ENCODE assay signal across 1 cellular context in the genomic region with DNA sequence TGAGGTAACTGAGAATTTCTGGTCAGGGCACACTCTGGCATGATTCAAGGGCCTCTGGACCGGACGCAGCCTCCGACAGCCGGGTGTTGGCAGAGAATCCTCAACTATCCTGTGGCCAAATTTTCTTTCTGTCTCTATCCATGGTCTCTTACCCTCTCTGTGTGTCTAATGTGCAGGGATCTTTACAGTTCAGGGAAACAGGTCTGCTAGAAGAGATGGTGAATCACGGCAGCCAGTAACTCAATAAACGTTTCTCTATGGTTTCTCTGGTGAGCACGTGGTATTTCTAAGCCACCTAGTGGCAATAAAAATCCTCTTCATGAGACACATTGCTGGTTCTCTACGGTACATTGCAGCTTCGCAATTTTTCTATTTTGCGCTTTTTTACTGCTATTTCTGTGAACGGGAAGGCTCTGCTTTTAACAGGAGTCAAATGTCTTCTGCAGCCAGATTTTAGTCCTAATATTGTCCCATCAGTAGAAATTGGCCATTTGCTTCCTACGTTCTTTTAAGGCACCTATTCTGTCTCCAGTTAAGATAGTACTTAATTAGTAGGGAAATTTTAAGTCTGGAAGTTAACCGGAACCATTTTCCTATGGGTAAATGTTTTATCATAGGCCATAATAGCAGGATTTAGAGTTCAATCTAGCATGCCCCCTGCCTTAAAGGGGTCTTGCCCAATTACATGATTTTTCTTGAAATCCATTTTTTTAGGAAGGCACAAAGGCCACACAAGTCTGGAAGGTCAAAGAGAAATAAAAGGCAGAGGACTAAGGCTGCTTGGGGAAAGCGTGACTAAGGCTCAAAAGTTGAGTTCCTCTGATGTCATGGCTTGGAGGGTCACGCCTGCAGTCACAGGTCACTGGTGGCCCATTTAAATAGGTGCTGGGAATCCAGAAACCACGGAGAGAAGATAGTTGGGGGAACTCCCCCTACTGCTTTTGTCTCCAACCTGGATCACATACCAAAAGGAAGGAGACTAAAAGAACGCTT.
TF ChIP-seq lines count a peak whose summit lies in the region.

No MANE protein-coding gene starts in this region.

TF ChIP-seq in K562, 482 proteins besides CTCF, POLR2A, EP300 and RAD21 (continued from another document and continues in another):
- TF ChIP-seq FOXP4 (CRISPR knock-in tag; IDR thresholded peaks at IDR 0.05; ENCODE audit: borderline replicate concordance) (no peak), ZEB2 (IDR thresholded peaks at IDR 0.05) (no peak), NFRKB (IDR thresholded peaks at IDR 0.05; ENCODE audit: low read depth) (no peak), ZMIZ1 (IDR thresholded peaks at IDR 0.05; ENCODE audit: low read depth in 2 of 2, low read length in 2 of 2) (no peak), SNAPC5 (CRISPR knock-in tag; IDR thresholded peaks at IDR 0.05) (no peak), DMBX1 (CRISPR knock-in tag; IDR thresholded peaks at IDR 0.05; ENCODE audit: borderline replicate concordance) (no peak), IFI16 (CRISPR knock-in tag; IDR thresholded peaks at IDR 0.05) (no peak), ZSCAN29 (IDR thresholded peaks at IDR 0.05) (no peak), ESRRA (IDR thresholded peaks at IDR 0.05; ENCODE audit: borderline replicate concordance, low read depth) (peak; percentile 90), KLF6 (CRISPR knock-in tag; IDR thresholded peaks at IDR 0.05; ENCODE audit: borderline replicate concordance) (no peak), DNMT1 (IDR thresholded peaks at IDR 0.05) (no peak), DDX20 (tag; IDR thresholded peaks at IDR 0.05; ENCODE audit: low read depth) (no peak), NR4A1 (CRISPR knock-in tag; IDR thresholded peaks at IDR 0.05) (no peak), NR4A1 (tag; IDR thresholded peaks at IDR 0.05) (no peak), CAMTA2 (CRISPR knock-in tag; conservative IDR thresholded peaks at IDR 0.05) (no peak), ZNF79 (CRISPR knock-in tag; IDR thresholded peaks at IDR 0.05; ENCODE audit: low read depth) (no peak), PTBP1 (IDR thresholded peaks at IDR 0.05; ENCODE audit: low read depth, low read length) (no peak), L3MBTL2 (IDR thresholded peaks at IDR 0.05) (peak; percentile 96), AFF1 (IDR thresholded peaks at IDR 0.05; ENCODE audit: low read depth in 1 of 2, partially characterized antibody in 2 of 2) (no peak), PURB (CRISPR knock-in tag; IDR thresholded peaks at IDR 0.05; ENCODE audit: low read depth) (no peak), MYNN (IDR thresholded peaks at IDR 0.05) (no peak), MYNN (CRISPR knock-in tag; IDR thresholded peaks at IDR 0.05) (no peak), SMAD4 (CRISPR knock-in tag; conservative IDR thresholded peaks at IDR 0.05) (peak; percentile 33; the same call in 1 of the 2 replicates), ZFP1 (CRISPR knock-in tag; IDR thresholded peaks at IDR 0.05) (no peak), HDAC3 (IDR thresholded peaks at IDR 0.05; ENCODE audit: borderline replicate concordance, partially characterized antibody) (no peak), ZNF695 (CRISPR knock-in tag; IDR thresholded peaks at IDR 0.05) (no peak), KAT2B (IDR thresholded peaks at IDR 0.05; ENCODE audit: low read depth, low read length) (no peak), TCFL5 (CRISPR knock-in tag; conservative IDR thresholded peaks at IDR 0.05) (no peak), POLR2G (IDR thresholded peaks at IDR 0.05; ENCODE audit: low read depth, low read length) (no peak), ZNF311 (CRISPR knock-in tag; IDR thresholded peaks at IDR 0.05) (no peak), XRCC3 (IDR thresholded peaks at IDR 0.05) (no peak), HDAC8 (tag; IDR thresholded peaks at IDR 0.05) (no peak), DIDO1 (tag; IDR thresholded peaks at IDR 0.05; ENCODE audit: low read depth) (no peak), TAL1 (IDR thresholded peaks at IDR 0.05) (no peak), CBX5 (IDR thresholded peaks at IDR 0.05; ENCODE audit: borderline replicate concordance, low read depth) (no peak), ZNF518B (CRISPR knock-in tag; IDR thresholded peaks at IDR 0.05) (no peak), C11orf30 (IDR thresholded peaks at IDR 0.05; ENCODE audit: low read depth) (no peak), ZNF707 (CRISPR knock-in tag; conservative IDR thresholded peaks at IDR 0.05) (no peak), ZNF224 (CRISPR knock-in tag; IDR thresholded peaks at IDR 0.05) (no peak)
- TF ChIP-seq, protein P1, sequence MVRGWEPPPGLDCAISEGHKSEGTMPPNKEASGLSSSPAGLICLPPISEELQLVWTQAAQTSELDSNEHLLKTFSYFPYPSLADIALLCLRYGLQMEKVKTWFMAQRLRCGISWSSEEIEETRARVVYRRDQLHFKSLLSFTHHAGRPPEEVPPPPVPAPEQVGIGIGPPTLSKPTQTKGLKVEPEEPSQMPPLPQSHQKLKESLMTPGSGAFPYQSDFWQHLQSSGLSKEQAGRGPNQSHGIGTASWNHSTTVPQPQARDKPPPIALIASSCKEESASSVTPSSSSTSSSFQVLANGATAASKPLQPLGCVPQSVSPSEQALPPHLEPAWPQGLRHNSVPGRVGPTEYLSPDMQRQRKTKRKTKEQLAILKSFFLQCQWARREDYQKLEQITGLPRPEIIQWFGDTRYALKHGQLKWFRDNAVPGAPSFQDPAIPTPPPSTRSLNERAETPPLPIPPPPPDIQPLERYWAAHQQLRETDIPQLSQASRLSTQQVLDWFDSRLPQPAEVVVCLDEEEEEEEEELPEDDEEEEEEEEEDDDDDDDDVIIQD (CRISPR knock-in tag; IDR thresholded peaks at IDR 0.05): no peak
- TF ChIP-seq, protein P2, sequence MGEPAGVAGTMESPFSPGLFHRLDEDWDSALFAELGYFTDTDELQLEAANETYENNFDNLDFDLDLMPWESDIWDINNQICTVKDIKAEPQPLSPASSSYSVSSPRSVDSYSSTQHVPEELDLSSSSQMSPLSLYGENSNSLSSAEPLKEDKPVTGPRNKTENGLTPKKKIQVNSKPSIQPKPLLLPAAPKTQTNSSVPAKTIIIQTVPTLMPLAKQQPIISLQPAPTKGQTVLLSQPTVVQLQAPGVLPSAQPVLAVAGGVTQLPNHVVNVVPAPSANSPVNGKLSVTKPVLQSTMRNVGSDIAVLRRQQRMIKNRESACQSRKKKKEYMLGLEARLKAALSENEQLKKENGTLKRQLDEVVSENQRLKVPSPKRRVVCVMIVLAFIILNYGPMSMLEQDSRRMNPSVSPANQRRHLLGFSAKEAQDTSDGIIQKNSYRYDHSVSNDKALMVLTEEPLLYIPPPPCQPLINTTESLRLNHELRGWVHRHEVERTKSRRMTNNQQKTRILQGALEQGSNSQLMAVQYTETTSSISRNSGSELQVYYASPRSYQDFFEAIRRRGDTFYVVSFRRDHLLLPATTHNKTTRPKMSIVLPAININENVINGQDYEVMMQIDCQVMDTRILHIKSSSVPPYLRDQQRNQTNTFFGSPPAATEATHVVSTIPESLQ (CRISPR knock-in tag; IDR thresholded peaks at IDR 0.05): 0 out of 2 replicates have a peak, but pooled peaks have one; percentile 52
- TF ChIP-seq, protein P3, sequence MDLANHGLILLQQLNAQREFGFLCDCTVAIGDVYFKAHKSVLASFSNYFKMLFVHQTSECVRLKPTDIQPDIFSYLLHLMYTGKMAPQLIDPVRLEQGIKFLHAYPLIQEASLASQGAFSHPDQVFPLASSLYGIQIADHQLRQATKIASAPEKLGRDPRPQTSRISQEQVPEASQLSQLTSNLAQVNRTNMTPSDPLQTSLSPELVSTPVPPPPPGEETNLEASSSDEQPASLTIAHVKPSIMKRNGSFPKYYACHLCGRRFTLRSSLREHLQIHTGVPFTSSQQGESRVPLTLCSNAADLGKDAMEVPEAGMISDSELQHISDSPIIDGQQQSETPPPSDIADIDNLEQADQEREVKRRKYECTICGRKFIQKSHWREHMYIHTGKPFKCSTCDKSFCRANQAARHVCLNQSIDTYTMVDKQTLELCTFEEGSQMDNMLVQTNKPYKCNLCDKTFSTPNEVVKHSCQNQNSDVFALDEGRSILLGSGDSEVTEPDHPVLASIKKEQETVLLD (IDR thresholded peaks at IDR 0.05): no peak
- TF ChIP-seq, protein P4, sequence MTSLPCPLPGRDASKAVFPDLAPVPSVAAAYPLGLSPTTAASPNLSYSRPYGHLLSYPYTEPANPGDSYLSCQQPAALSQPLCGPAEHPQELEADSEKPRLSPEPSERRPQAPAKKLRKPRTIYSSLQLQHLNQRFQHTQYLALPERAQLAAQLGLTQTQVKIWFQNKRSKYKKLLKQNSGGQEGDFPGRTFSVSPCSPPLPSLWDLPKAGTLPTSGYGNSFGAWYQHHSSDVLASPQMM (CRISPR knock-in tag; IDR thresholded peaks at IDR 0.05): no peak
